ENCODE assay signal across 8 cellular contexts in genomic region chr2:9799729-9800632, GRCh38. TPM values are rescaled to one million over a fixed set of nuclear protein-coding genes. Genes with fewer than 3 reads are reported as not detected.
A peak's percentile ranks its signal among the peaks of the same experiment; 100 is the strongest.
DNase-seq lines count a peak whose midpoint lies in the region; ATAC-seq, FAIRE-seq and TF ChIP-seq lines count a peak whose summit lies in the region.

No MANE protein-coding gene starts in this region.

- H3K27ac ChIP-seq in GM12878 (ENCODE audit: control insufficient read depth, insufficient read depth), result no peak overlapping the region
- peak overlapping the region; percentile 96 for H3K27ac ChIP-seq in smooth muscle cell (ENCODE audit: low read depth)

- H3K4me3 ChIP-seq in GM12878 (no peak overlapping the region; the same call in 1 of the 2 replicates), smooth muscle cell (no peak overlapping the region)

- ATAC-seq in HG02870 (IDR thresholded peaks at IDR 0.05; ENCODE audit: unreplicated experiment) (peak; percentile 76), GM12878 (peak; percentile 93)

- H3K4me2 ChIP-seq in GM12878 (ENCODE audit: control insufficient read depth, insufficient read depth) (peak overlapping the region; percentile 49; the same call in 1 of the 2 replicates), smooth muscle cell (no peak overlapping the region)

- H2AFZ ChIP-seq in GM12878 (ENCODE audit: control insufficient read depth, low read depth, low read length), result peak overlapping the region; percentile 80
- H2AFZ ChIP-seq in smooth muscle cell (ENCODE audit: low read depth), result peak overlapping the region; percentile 33

- DNase-seq in NCI-H524 (lab: John Stamatoyannopoulos, UW), result peak; percentile 63 to 82
- no peak for DNase-seq in NCI-H524 treated with DMSO at 0.1 percent for 48 hours (lab: John Stamatoyannopoulos, UW)
- peak; percentile 86 for DNase-seq in NCI-H1694 (lab: John Stamatoyannopoulos, UW)
- DNase-seq in GM12878 (ENCODE audit: low read depth, low spot score), result peak; percentile 47
- peak; percentile 80 for DNase-seq in iPS DF 4.7 (ENCODE audit: extremely low read depth, low spot score)
- DNase-seq in smooth muscle cell (lab: John Stamatoyannopoulos, UW; ENCODE audit: unreplicated experiment), result peak; percentile 74

- FAIRE-seq in TTC549 (lab: Jason Lieb, UNC) (peak; percentile 11), GM12878 (lab: Jason Lieb, UNC) (peak; percentile 98)

- no peak for TF ChIP-seq POLR2A in GM12878 (IDR thresholded peaks at IDR 0.05; ENCODE audit: low read depth, low read length)

- TF ChIP-seq CTCF in GM12878 (IDR thresholded peaks at IDR 0.05 in 2 of 3, conservative IDR thresholded peaks at IDR 0.05 in 1 of 3; ENCODE audit: control insufficient read depth in 2 of 3, extremely low read depth in 1 of 3, insufficient read depth in 1 of 3, low read depth in 3 of 3, low read length in 3 of 3) (peak; percentile 97 to 100 (median 98)), smooth muscle cell (IDR thresholded peaks at IDR 0.05; ENCODE audit: borderline replicate concordance, insufficient read depth, poor library complexity, severe bottlenecking) (peak; percentile 92)

- H3F3A ChIP-seq in smooth muscle cell (ENCODE audit: low read depth), result peaks cover 14% of the 10 kb centered on the region

- CTCF ChIA-PET in GM12878 (lab: Yijun Ruan, JAX), result interaction anchor here (0.6 to 8.4 kb wide), 53 partner anchors 10 to 635 kb away, joined by 3 to 80 read pairs (median 4); partner anchors contain the start of genes ADAM17 and TAF1B

- in situ Hi-C loops in GM12878 (cut with MboI), result no loop called here

- H3K9ac ChIP-seq in GM12878 (ENCODE audit: control insufficient read depth, insufficient read depth, low read length), result no peak overlapping the region
- peak overlapping the region; percentile 36 for H3K9ac ChIP-seq in smooth muscle cell (ENCODE audit: low read depth)

- H4K20me1 ChIP-seq in GM12878 (ENCODE audit: control insufficient read depth, insufficient read depth) (no peaks in the 10 kb centered on the region), smooth muscle cell (ENCODE audit: low read depth) (no peaks in the 10 kb centered on the region)

- no peaks in the 10 kb centered on the region for H3K9me3 ChIP-seq in GM12878 (replicated peaks; ENCODE audit: control insufficient read depth, insufficient read depth, low read length)
- no peaks in the 10 kb centered on the region for H3K9me3 ChIP-seq in smooth muscle cell (replicated peaks; ENCODE audit: low read depth)

- POLR2A ChIA-PET in GM12878 (lab: Charles Lee), result interaction anchor here (0.6 to 1.3 kb wide), 6 partner anchors 33 to 585 kb away, joined by 3 to 4 read pairs (median 3); partner anchors contain the start of gene TAF1B

- no peak for TF ChIP-seq EP300 in GM12878 (IDR thresholded peaks at IDR 0.05; ENCODE audit: borderline replicate concordance in 1 of 2, control insufficient read depth in 1 of 2, low read depth in 2 of 2, low read length in 2 of 2)

- H3K4me1 ChIP-seq in GM12878 (ENCODE audit: control insufficient read depth, insufficient read depth, low read length), result peaks cover 11% of the 10 kb centered on the region
- H3K4me1 ChIP-seq in smooth muscle cell (ENCODE audit: low read depth), result peaks cover 16% of the 10 kb centered on the region

- peak; percentile 84 for TF ChIP-seq RAD21 in GM12878 (IDR thresholded peaks at IDR 0.05; ENCODE audit: insufficient read depth, low read depth, low read length)

- intact Hi-C loops in GM12878 (cut with micrococcal nuclease; ENCODE audit: unreplicated experiment), result loop anchor here (1.0 to 2.0 kb wide), 2 partner anchors 115 to 248 kb away; no protein-coding TSS in a partner anchor

- BruUV-seq in GM12878 (replicated peaks; lab: Mats Ljungman, UMichigan), result no TSS peak

- WGBS in GM12878 (ENCODE audit: insufficient coverage, insufficient replicate concordance, low lambda C conversion rate, missing lambda C conversion rate), result 24% methylated on average over 13 of the region's 14 CpGs
- WGBS in smooth muscle cell (ENCODE audit: low lambda C conversion rate), result 30% methylated on average over 14 of the region's 14 CpGs

- SMC1A ChIA-PET in GM12878 (lab: Charles Lee; ENCODE audit: uncharacterized antibody, unreplicated experiment), result interaction anchor here (0.7 to 7.0 kb wide), 27 partner anchors 13 to 325 kb away, joined by 3 to 39 read pairs (median 3); partner anchors contain the start of gene TAF1B

- RAD21 ChIA-PET in GM12878 (lab: Charles Lee; ENCODE audit: unreplicated experiment), result interaction anchor here (0.6 to 4.1 kb wide), 21 partner anchors 11 to 635 kb away, joined by 3 to 43 read pairs (median 4); partner anchors contain the start of genes TAF1B and YWHAQ

- H3K79me2 ChIP-seq in GM12878 (ENCODE audit: control insufficient read depth, insufficient read depth, low read length) (no peaks in the 10 kb centered on the region), smooth muscle cell (ENCODE audit: low read depth) (no peaks in the 10 kb centered on the region)

- H3K36me3 ChIP-seq in GM12878 (ENCODE audit: control insufficient read depth in 2 of 2, insufficient read depth in 2 of 2, low read length in 1 of 2) (no peaks in the 10 kb centered on the region), smooth muscle cell (ENCODE audit: low read depth) (no peaks in the 10 kb centered on the region)

- no peaks in the 10 kb centered on the region; a peak in 1 of 4 replicates for H3K27me3 ChIP-seq in GM12878 (replicated peaks in 1 of 2; ENCODE audit: control insufficient read depth in 2 of 2, insufficient read depth in 2 of 2, low read length in 1 of 2)
- no peaks in the 10 kb centered on the region for H3K27me3 ChIP-seq in smooth muscle cell (ENCODE audit: low read depth)

TF ChIP-seq in GM12878, 131 proteins besides CTCF, POLR2A, EP300 and RAD21 (continues in another document):
- TF ChIP-seq ESRRA (IDR thresholded peaks at IDR 0.05; ENCODE audit: low read length), result no peak
- TF ChIP-seq CREB1 (IDR thresholded peaks at IDR 0.05; ENCODE audit: low read depth), result peak; percentile 56; the same call in 1 of the 2 replicates
- TF ChIP-seq, protein P1, sequence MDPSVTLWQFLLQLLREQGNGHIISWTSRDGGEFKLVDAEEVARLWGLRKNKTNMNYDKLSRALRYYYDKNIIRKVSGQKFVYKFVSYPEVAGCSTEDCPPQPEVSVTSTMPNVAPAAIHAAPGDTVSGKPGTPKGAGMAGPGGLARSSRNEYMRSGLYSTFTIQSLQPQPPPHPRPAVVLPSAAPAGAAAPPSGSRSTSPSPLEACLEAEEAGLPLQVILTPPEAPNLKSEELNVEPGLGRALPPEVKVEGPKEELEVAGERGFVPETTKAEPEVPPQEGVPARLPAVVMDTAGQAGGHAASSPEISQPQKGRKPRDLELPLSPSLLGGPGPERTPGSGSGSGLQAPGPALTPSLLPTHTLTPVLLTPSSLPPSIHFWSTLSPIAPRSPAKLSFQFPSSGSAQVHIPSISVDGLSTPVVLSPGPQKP (IDR thresholded peaks at IDR 0.05; ENCODE audit: low read depth, low read length), result no peak
- TF ChIP-seq, protein P2, sequence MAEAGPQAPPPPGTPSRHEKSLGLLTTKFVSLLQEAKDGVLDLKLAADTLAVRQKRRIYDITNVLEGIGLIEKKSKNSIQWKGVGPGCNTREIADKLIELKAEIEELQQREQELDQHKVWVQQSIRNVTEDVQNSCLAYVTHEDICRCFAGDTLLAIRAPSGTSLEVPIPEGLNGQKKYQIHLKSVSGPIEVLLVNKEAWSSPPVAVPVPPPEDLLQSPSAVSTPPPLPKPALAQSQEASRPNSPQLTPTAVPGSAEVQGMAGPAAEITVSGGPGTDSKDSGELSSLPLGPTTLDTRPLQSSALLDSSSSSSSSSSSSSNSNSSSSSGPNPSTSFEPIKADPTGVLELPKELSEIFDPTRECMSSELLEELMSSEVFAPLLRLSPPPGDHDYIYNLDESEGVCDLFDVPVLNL (IDR thresholded peaks at IDR 0.05; ENCODE audit: low read depth, low read length), result no peak
- TF ChIP-seq USF1 (IDR thresholded peaks at IDR 0.05; ENCODE audit: borderline replicate concordance, extremely low read length, insufficient read depth, low read depth, low read length), result no peak
- TF ChIP-seq ZNF24 (IDR thresholded peaks at IDR 0.05), result peak; percentile 98
- TF ChIP-seq MAX (IDR thresholded peaks at IDR 0.05; ENCODE audit: low read depth, low read length), result 0 out of 2 replicates have a peak, but pooled peaks have one; percentile 22
- TF ChIP-seq POU2F2 (IDR thresholded peaks at IDR 0.05; ENCODE audit: borderline replicate concordance, low read depth, low read length), result peak; percentile 34; the same call in 1 of the 3 replicates
- no peak for TF ChIP-seq NR2C1 (IDR thresholded peaks at IDR 0.05)

RNA-seq across cellular contexts. Expression of gene TAF1B, which starts 43.3 kb away (rescaled TPM):
- total RNA-seq in GM12878 (2013; cell fraction: nucleolus; rRNA removed), result 35.7 and 41.0 TPM in 2 replicates
- total RNA-seq in GM12878 (2014; rRNA removed) (8.4 and 10.3 TPM in 2 replicates), GM12878 (2014; rRNA removed; fragmentation: Illumina TruSeq; extraction: Trizol) (18.3 and 18.8 TPM in 2 replicates), GM12878 (2021) (10.6 and 12.4 TPM in 2 replicates), smooth muscle cell (11.2 and 41.9 TPM in 2 replicates)
- 2.5 TPM for polyA plus RNA-seq in GM12878 (2011; ENCODE audit: low read depth)
- polyA plus RNA-seq in GM12878 (2011; rRNA removed) (15.9 and 19.5 TPM in 2 replicates), GM12878 (2014; fragmentation: Illumina TruSeq; extraction: Trizol) (12.5 and 13.1 TPM in 2 replicates), GM12878 (2014; fragmentation: Nextera tagmentation; extraction: Ambion mirVana) (1 to 10 TPM; 9.4 to 9.9 TPM), GM12878 (2014; rRNA removed) (8.1 and 8.8 TPM in 2 replicates), GM12878 (2016; fragmentation: Nextera tagmentation; extraction: Ambion mirVana) (10 to 100 TPM; 12.8 to 15.3 TPM), smooth muscle cell (4.5 and 8.5 TPM in 2 replicates)
- 5.5 and 6.2 TPM in 2 replicates for polyA plus RNA-seq in GM12878 (2011; cell fraction: cytosol; rRNA removed)
- polyA plus RNA-seq in GM12878 (2011; cell fraction: nucleus; rRNA removed), result 8.2 and 11.9 TPM in 2 replicates
- 4.1 and 4.9 TPM in 2 replicates for polyA plus RNA-seq in GM12878 (2012)
- 16.2 and 21.2 TPM in 2 replicates for polyA minus RNA-seq in GM12878 (2011; rRNA and poly(A)+ RNA removed)
- polyA minus RNA-seq in GM12878 (2011; cell fraction: cytosol; rRNA and poly(A)+ RNA removed), result 9.1 and 9.5 TPM in 2 replicates
- 23.3 and 37.2 TPM in 2 replicates for polyA minus RNA-seq in GM12878 (2011; cell fraction: nucleus; rRNA and poly(A)+ RNA removed)
